Comparison of ENCODE assay signal across 8 cellular contexts in the genomic region with DNA sequence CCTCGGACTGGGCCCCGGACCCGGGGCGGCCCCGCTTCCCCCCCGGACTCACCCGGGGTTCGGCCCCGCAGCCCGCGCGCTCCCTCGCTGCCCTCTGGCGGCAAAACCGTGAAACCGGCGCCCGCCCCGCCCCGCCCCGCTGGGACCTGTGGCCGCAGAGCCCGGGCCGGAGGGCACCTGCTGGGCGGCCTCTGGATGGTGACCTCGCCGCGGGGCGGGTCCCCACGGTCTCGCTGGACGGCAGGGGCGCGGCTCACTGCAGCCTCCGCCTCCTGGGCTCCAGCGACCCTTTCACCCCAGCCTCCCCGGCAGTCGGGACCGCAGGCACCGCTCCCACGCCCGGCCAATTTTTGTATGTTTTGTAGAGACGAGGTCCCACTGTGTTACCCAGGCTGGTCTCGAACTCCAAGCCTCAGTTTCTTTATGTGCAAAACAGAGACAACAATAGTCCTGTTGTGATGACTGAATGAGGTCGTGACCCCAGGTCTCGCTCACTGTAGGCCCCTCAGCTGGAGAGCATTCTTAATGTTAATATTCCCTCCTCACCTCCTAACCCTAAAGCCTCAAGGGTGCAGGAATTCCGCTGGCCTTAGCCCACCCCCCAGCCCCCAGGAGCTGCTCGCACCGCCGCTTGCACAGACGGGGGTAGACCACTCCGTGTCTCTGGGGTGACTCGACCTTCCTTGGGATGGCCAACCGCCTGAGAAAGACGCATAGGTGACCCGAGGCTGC.
DNase-seq lines count a peak whose midpoint lies in the region; ATAC-seq and TF ChIP-seq lines count a peak whose summit lies in the region.

No MANE protein-coding gene starts in this region.

- no CpG with 5 or more reads among the region's 56 CpGs for WGBS in iPS DF 6.9 (ENCODE audit: insufficient coverage, insufficient read length)

- H3K9me3 ChIP-seq in iPS DF 6.9 (ENCODE audit: control insufficient read depth, insufficient read depth, low read length), result no peaks in the 10 kb centered on the region

- H3K27me3 ChIP-seq in GM06990 (replicated peaks; ENCODE audit: control insufficient read depth, insufficient read depth, low read length), result no peaks in the 10 kb centered on the region; the same call in 1 of the 2 replicates
- peaks cover 13% of the 10 kb centered on the region; the same call in 1 of the 2 replicates for H3K27me3 ChIP-seq in iPS DF 6.9 (ENCODE audit: control insufficient read depth, insufficient read depth, low read length)

- TF ChIP-seq CTCF in GM06990 (IDR thresholded peaks at IDR 0.05; ENCODE audit: insufficient read depth, low read length, poor library complexity, severe bottlenecking), result peak; percentile 13

- no peak overlapping the region for H3K27ac ChIP-seq in iPS DF 6.9 (ENCODE audit: low read length)

- no peaks in the 10 kb centered on the region for H3K36me3 ChIP-seq in GM06990 (ENCODE audit: control insufficient read depth, insufficient read depth, low read length)
- no peaks in the 10 kb centered on the region for H3K36me3 ChIP-seq in iPS DF 6.9 (ENCODE audit: control insufficient read depth, insufficient read depth, low read length)

- ATAC-seq in HG03354 (IDR thresholded peaks at IDR 0.05; ENCODE audit: poor library complexity, severe bottlenecking, unreplicated experiment) (peak; percentile 69), HG02981 (IDR thresholded peaks at IDR 0.05; ENCODE audit: unreplicated experiment) (no peak), GM21576 (IDR thresholded peaks at IDR 0.05; ENCODE audit: unreplicated experiment) (no peak)

- peak overlapping the region; percentile 34 for H3K4me3 ChIP-seq in GM06990 (replicated peaks; ENCODE audit: low read depth, low read length)
- peak overlapping the region; percentile 25; the same call in 1 of the 2 replicates for H3K4me3 ChIP-seq in iPS DF 6.9 (ENCODE audit: low read length)

- DNase-seq in GM06990 (ENCODE audit: extremely low read depth, insufficient read length) (peak; percentile 59), T-helper 1 cell (peak; percentile 42 to 62 (median 54)), anterior cingulate cortex (lab: John Stamatoyannopoulos, UW) (peak in 51 of 58 donors; percentile 5 to 71 (median 39)), iPS DF 6.9 (ENCODE audit: low read depth, low spot score) (no peak)
- peak; percentile 41 to 75 for DNase-seq in stimulated activated CD4-positive, alpha-beta T cell treated with anti-CD3 and anti-CD28 coated beads, Interleukin-12 subunit alpha, Interleukin-12 subunit beta, amount 100 ng/mL, for 24 hours (ENCODE audit: low read depth in 2 of 2)

- H3K4me1 ChIP-seq in iPS DF 6.9 (ENCODE audit: control insufficient read depth, insufficient read depth, low read length), result peaks cover 9% of the 10 kb centered on the region
